Comparison of ENCODE assay signal across 17 cellular contexts in the genomic region with DNA sequence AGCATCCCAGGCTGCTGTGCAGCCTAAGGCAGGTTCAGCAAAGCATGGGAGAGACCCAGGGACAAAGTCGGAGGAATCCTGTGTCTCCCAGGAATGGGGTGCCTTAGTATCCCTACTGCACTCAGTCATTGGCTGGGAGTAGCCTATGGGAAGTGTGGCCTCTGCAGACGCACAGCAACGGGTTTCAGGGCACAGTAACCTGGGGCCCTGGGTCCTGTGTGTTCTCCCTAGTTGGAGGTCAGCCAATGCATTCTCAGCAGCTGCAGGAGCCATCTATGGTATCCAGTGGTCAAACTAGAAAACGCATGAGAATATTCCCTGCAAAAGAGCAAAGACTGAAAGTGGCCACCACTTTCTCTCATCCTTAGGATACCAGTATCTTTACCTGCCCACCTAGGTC. TPM values are rescaled to one million over a fixed set of nuclear protein-coding genes. Genes with fewer than 3 reads are reported as not detected.
DNase-seq lines count a peak whose midpoint lies in the region; ATAC-seq and TF ChIP-seq lines count a peak whose summit lies in the region.
"Had no signal": no experiment of that assay in that cellular context is flagged by ENCODE, and none has a peak within 500 bp of the region (broad histone marks: within the 10 kb centered on the region; RNA-seq: fewer than 3 reads in every experiment).

No MANE protein-coding gene starts in this region.

- H3K9me3 ChIP-seq in right atrium auricular region (no peaks in the 10 kb centered on the region), mesenchymal stem cell (ENCODE audit: control insufficient read depth, low read length) (no peaks in the 10 kb centered on the region)
- H3K9me3 ChIP-seq: A549 had no signal

- CTCF ChIA-PET in WTC11 (lab: Charles Lee) = no interaction called here

- H3K36me3 ChIP-seq in right atrium auricular region (no peaks in the 10 kb centered on the region), mesenchymal stem cell (ENCODE audit: control insufficient read depth in 1 of 2, insufficient read depth in 2 of 2, low read depth in 1 of 2, low read length in 2 of 2) (no peaks in the 10 kb centered on the region), brain microvascular endothelial cell (replicated peaks) (no peaks in the 10 kb centered on the region)

- WGBS in mesenchymal stem cell = 80% methylated on average over 4 of the region's 4 CpGs

- no peak overlapping the region for H2AK5ac ChIP-seq in mesenchymal stem cell (ENCODE audit: low read length, severe bottlenecking)

- in situ Hi-C loops in brain microvascular endothelial cell (cut with HindIII; ENCODE audit: low pct_ligation_motif_present, low sequenced_read_pairs) = no loop called here

- POLR2A ChIA-PET in WTC11 (lab: Charles Lee) = no interaction called here

- H4K8ac ChIP-seq in mesenchymal stem cell (ENCODE audit: low read length) = peak overlapping the region; percentile 37

- no peak overlapping the region for H3K4me3 Mint-ChIP-seq in WTC11
- H3K4me3 Mint-ChIP-seq: CD14-positive monocyte; CD8-positive, alpha-beta T cell; HFFc6 had no signal

- no peak overlapping the region for H3K9ac ChIP-seq in mesenchymal stem cell (ENCODE audit: low read length)

- ATAC-seq in left ventricle myocardium superior (peak; percentile 77), WTC11 (peak; percentile 75)
- ATAC-seq: CD8-positive, alpha-beta T cell had no signal

- H3K27ac ChIP-seq in right atrium auricular region (no peak overlapping the region), mesenchymal stem cell (ENCODE audit: low read length, poor library complexity, severe bottlenecking) (no peak overlapping the region), brain microvascular endothelial cell (no peak overlapping the region)
- H3K27ac ChIP-seq: A549, HL-60 had no signal

- no peaks in the 10 kb centered on the region for H3K27me3 ChIP-seq in right atrium auricular region
- H3K27me3 ChIP-seq in mesenchymal stem cell (ENCODE audit: control insufficient read depth in 1 of 2, insufficient read depth in 1 of 2, low read length in 2 of 2) = no peaks in the 10 kb centered on the region
- no peaks in the 10 kb centered on the region for H3K27me3 ChIP-seq in brain microvascular endothelial cell (replicated peaks)

- no peaks in the 10 kb centered on the region for H3K9me3 Mint-ChIP-seq in WTC11
- H3K9me3 Mint-ChIP-seq: CD14-positive monocyte; CD8-positive, alpha-beta T cell; HFFc6 had no signal

- no peak overlapping the region for H4K91ac ChIP-seq in mesenchymal stem cell (ENCODE audit: low read length)

- no peak overlapping the region for H3K23ac ChIP-seq in mesenchymal stem cell (ENCODE audit: low read length in 2 of 2)

- no peaks in the 10 kb centered on the region for H3K36me3 Mint-ChIP-seq in WTC11
- H3K36me3 Mint-ChIP-seq: CD14-positive monocyte; CD8-positive, alpha-beta T cell had no signal

- intact Hi-C loops in left ventricle myocardium superior (cut with micrococcal nuclease) = no loop called here

- H2BK15ac ChIP-seq in mesenchymal stem cell (ENCODE audit: low read depth, poor library complexity, severe bottlenecking) = no peak overlapping the region

- no peak overlapping the region for H3K4me2 ChIP-seq in mesenchymal stem cell (ENCODE audit: low read length, poor library complexity, severe bottlenecking)
- H3K4me2 ChIP-seq: A549 had no signal

- H3K4ac ChIP-seq in mesenchymal stem cell (ENCODE audit: low read depth in 1 of 2, low read length in 2 of 2) = no peak overlapping the region

- no peak overlapping the region for H2BK120ac ChIP-seq in mesenchymal stem cell (ENCODE audit: low read depth, low read length)

- H3K4me3 ChIP-seq in right atrium auricular region = no peak overlapping the region
- no peak overlapping the region for H3K4me3 ChIP-seq in mesenchymal stem cell (ENCODE audit: insufficient read depth in 1 of 2, low read depth in 1 of 2, low read length in 2 of 2)
- no peak overlapping the region for H3K4me3 ChIP-seq in brain microvascular endothelial cell (ENCODE audit: low read depth, low read length)
- H3K4me3 ChIP-seq: A549 had no signal

- H3K4me1 ChIP-seq in right atrium auricular region (no peaks in the 10 kb centered on the region), mesenchymal stem cell (ENCODE audit: control insufficient read depth, insufficient read depth, low read depth, low read length) (no peaks in the 10 kb centered on the region)
- H3K4me1 ChIP-seq: A549 had no signal

- no peaks in the 10 kb centered on the region for H3K27me3 Mint-ChIP-seq in WTC11 (ENCODE audit: low read depth)

- H2BK12ac ChIP-seq in mesenchymal stem cell (ENCODE audit: low read length in 2 of 2) = no peak overlapping the region

- no peak overlapping the region for H2AFZ ChIP-seq in mesenchymal stem cell (ENCODE audit: low read depth, low read length)

- no peak for DNase-seq in left ventricle myocardium superior
- no peak for DNase-seq in right atrium auricular region (ENCODE audit: low spot score)
- DNase-seq in WTC11 (ENCODE audit: low spot score) = no peak
- DNase-seq in mesenchymal stem cell = no peak
- no peak for DNase-seq in brain microvascular endothelial cell
- no peak for DNase-seq in T-helper 9 cell
- DNase-seq in NK-92 (lab: John Stamatoyannopoulos, UW; ENCODE audit: unreplicated experiment) = no peak
- DNase-seq: CD8-positive, alpha-beta T cell; COR-L47; DMS153; DMS79 treated with DMSO at 0.1 percent for 48 hours; EL; HCEC 1CT; HFFc6 had no signal

- H3K4me1 Mint-ChIP-seq in WTC11 = peaks cover 7% of the 10 kb centered on the region; the same call in 1 of the 2 replicates

- TF ChIP-seq CTCF in right atrium auricular region (IDR thresholded peaks at IDR 0.05) = no peak
- TF ChIP-seq CTCF in WTC11 (IDR thresholded peaks at IDR 0.05) = no peak
- no peak for TF ChIP-seq CTCF in brain microvascular endothelial cell (IDR thresholded peaks at IDR 0.05; ENCODE audit: low read depth, low read length, missing control alignments)

- no peak overlapping the region for H3K14ac ChIP-seq in mesenchymal stem cell (ENCODE audit: low read length in 2 of 2)

- no peak overlapping the region for H3K27ac Mint-ChIP-seq in WTC11
- H3K27ac Mint-ChIP-seq: CD14-positive monocyte; CD8-positive, alpha-beta T cell; HFFc6 had no signal

- H2BK5ac ChIP-seq in mesenchymal stem cell (ENCODE audit: low read depth, low read length, poor library complexity, severe bottlenecking) = no peak overlapping the region

- no peaks in the 10 kb centered on the region for H3K79me1 ChIP-seq in mesenchymal stem cell (replicated peaks; ENCODE audit: low read length, poor library complexity, severe bottlenecking)

- H3K18ac ChIP-seq in mesenchymal stem cell (ENCODE audit: low read depth in 1 of 2, low read length in 2 of 2) = peak overlapping the region in 1 of 2 experiments; percentile 2

TF ChIP-seq in WTC11, 78 proteins besides CTCF, POLR2A, EP300 and RAD21:
- no peak for TF ChIP-seq OVOL2 (CRISPR knock-in tag; IDR thresholded peaks at IDR 0.05; ENCODE audit: borderline replicate concordance)
- TF ChIP-seq, protein P1, sequence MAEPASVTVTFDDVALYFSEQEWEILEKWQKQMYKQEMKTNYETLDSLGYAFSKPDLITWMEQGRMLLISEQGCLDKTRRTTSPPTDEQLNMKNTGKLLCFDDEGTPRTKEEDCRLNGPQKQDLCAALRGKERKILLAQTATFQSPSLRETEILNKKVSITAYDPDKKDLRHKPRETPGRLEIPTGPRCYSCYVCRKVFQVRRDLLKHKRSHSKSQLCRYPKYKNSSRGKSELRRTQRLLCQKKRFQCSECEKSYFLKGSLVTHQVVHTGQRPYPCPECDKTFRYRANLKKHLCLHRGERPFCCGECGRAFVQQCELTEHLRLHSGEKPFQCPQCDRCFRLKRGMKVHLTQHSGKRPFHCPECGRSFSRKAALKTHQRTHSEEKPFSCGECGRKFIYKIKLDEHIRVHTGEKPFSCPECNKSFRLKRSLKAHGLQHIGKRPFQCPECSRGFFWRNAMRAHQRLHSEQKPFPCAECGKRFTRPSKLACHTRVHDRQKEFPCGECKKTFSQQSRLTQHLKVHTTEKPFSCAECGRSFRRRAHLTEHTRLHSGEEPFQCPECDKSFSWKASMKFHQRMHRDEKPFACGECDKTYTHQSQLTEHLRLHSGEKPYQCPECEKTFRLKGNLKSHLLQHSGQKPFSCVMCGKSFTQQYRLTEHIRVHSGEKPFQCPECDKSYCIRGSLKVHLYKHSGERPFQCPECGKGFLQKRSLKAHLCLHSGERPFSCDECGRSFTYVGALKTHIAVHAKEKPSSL (CRISPR knock-in tag; conservative IDR thresholded peaks at IDR 0.05) = no peak

RNA-seq across cellular contexts. Expression of a gene that starts 13.7 kb away (rescaled TPM):
- 45.6 TPM for total RNA-seq in left ventricle myocardium superior
- 10 to 100 TPM; 49.4 to 78.5 TPM for total RNA-seq in right atrium auricular region
- 20.1 to 28.5 TPM (median 22.9 TPM) in 3 replicates for total RNA-seq in WTC11 (2021)
- polyA plus RNA-seq in mesenchymal stem cell (2013, experiment 1 of 2) = 77.8 TPM
- 73.4 TPM for polyA plus RNA-seq in mesenchymal stem cell (2013, experiment 2 of 2)
